In the genomic region with DNA sequence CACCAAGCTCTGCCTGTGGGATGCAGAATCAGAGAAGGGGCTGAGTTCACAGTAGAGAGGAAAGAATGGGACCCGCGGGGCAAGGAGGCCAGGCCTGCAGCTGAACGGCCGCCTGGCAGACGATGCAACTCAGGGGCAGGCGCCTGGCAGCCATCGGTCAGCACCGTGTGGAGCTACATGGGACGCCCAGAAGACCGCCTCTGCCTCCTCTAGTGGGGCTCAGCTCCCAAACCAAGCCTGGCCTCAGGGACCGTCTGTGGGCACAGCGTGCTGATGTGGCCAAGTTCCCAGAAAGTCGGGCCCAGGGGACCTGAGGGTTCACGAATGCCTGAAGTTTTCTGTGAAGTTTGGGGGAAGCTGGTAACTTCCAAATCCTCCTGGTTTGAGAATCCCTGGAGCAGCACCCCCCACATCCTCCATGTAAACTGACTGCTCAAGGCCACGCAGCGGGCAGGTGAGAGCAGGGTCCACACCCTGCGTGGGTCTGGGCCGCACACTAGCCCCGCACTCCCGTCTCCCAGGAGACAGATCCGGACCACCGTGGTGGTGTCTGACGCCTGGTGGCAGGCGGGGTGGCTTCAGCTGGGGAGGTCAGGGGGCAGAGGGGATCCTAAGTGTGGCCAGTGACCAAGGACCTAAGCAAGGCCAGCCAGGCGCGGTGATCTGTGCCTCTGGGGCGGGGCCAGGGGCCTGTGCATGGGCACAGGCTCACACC, we compare ENCODE assay signal across 17 cellular contexts. TPM values are rescaled to one million over a fixed set of nuclear protein-coding genes. Genes with fewer than 3 reads are reported as not detected.
DNase-seq lines count a peak whose midpoint lies in the region; ATAC-seq and TF ChIP-seq lines count a peak whose summit lies in the region.
"Had no signal": no experiment of that assay in that cellular context is flagged by ENCODE, and none has a peak within 500 bp of the region (broad histone marks: within the 10 kb centered on the region; RNA-seq: fewer than 3 reads in every experiment).

No MANE protein-coding gene starts in this region.

- no peak overlapping the region for H3K27ac ChIP-seq in neuronal stem cell (replicated peaks; ENCODE audit: low read length)
- H3K27ac ChIP-seq: BLaER1 treated with 17β-estradiol and CSF1 and Interleukin-3, amounts not matched to agents 10 nM and 100 nM; Peyer's patch had no signal

- TF ChIP-seq CTCF in Calu3 (IDR thresholded peaks at IDR 0.05; ENCODE audit: unreplicated experiment) (no peak), glutamatergic neuron (IDR thresholded peaks at IDR 0.05; ENCODE audit: partially characterized antibody, unreplicated experiment) (no peak)

- ATAC-seq in HG03135 (IDR thresholded peaks at IDR 0.05; ENCODE audit: unreplicated experiment): no peak
- no peak for ATAC-seq in HG03432 (IDR thresholded peaks at IDR 0.05; ENCODE audit: unreplicated experiment)

- H2BK5ac ChIP-seq in neuronal stem cell (ENCODE audit: low read length): no peak overlapping the region

- H3K9me3 Mint-ChIP-seq in Calu3 (ENCODE audit: low read depth, unreplicated experiment) (no peaks in the 10 kb centered on the region), glutamatergic neuron (ENCODE audit: unreplicated experiment) (peaks cover 8% of the 10 kb centered on the region)

- H3K27ac Mint-ChIP-seq in Calu3 (ENCODE audit: unreplicated experiment) (peak overlapping the region; percentile 22), glutamatergic neuron (ENCODE audit: unreplicated experiment) (no peak overlapping the region)

- peak overlapping the region; percentile 1 for H3K23ac ChIP-seq in neuronal stem cell (ENCODE audit: low read depth, low read length, poor library complexity)

- H2AFZ ChIP-seq in neuronal stem cell (ENCODE audit: low read length): no peak overlapping the region

- H3K4me1 Mint-ChIP-seq in Calu3 (ENCODE audit: low read depth, unreplicated experiment) (peaks cover 16% of the 10 kb centered on the region), glutamatergic neuron (ENCODE audit: low read depth, unreplicated experiment) (no peaks in the 10 kb centered on the region)

- H3K14ac ChIP-seq in neuronal stem cell (ENCODE audit: low read length): no peak overlapping the region

- no peaks in the 10 kb centered on the region for H3K4me1 ChIP-seq in neuronal stem cell (ENCODE audit: control insufficient read depth in 2 of 2, insufficient read depth in 1 of 2, low read depth in 1 of 2, low read length in 2 of 2)
- H3K4me1 ChIP-seq: HAP-1, Peyer's patch had no signal

- DNase-seq in activated effector memory CD4-positive, alpha-beta T cell treated with anti-CD3 and anti-CD28 coated beads, Interleukin-2, amount 50 U/mL, for 16 hours: peak; percentile 57
- DNase-seq in activated effector memory CD4-positive, alpha-beta T cell treated with Interleukin-2 at 50 U/mL for 16 hours: no peak
- DNase-seq in Calu3 (no peak), glutamatergic neuron (peak; percentile 16), neuronal stem cell (ENCODE audit: low spot score) (no peak), NCI-H1105 treated with DMSO at 0.1 percent for 48 hours (lab: John Stamatoyannopoulos, UW) (no peak)
- DNase-seq: DMS153, Kasumi-1, NCI-H1417 treated with DMSO at 0.1 percent for 48 hours, NCI-H2029, NCI-H2171 treated with DMSO at 0.1 percent for 48 hours, NCI-H82 had no signal

- no peak overlapping the region for H2BK12ac ChIP-seq in neuronal stem cell (ENCODE audit: low read length)

- H3K27me3 Mint-ChIP-seq in Calu3 (ENCODE audit: unreplicated experiment): no peaks in the 10 kb centered on the region
- H3K27me3 Mint-ChIP-seq in glutamatergic neuron (ENCODE audit: unreplicated experiment): peaks cover 9% of the 10 kb centered on the region

- H3K79me1 ChIP-seq in neuronal stem cell (ENCODE audit: low read depth, low read length): no peaks in the 10 kb centered on the region

- H3K4me2 ChIP-seq in neuronal stem cell (ENCODE audit: insufficient read depth, low read length, poor library complexity, severe bottlenecking): no peak overlapping the region
- H3K4me2 ChIP-seq: BLaER1 treated with 17β-estradiol and CSF1 and Interleukin-3, amounts not matched to agents 10 nM and 100 nM had no signal

- H3K4ac ChIP-seq in neuronal stem cell (ENCODE audit: low read length): no peak overlapping the region

- H2BK120ac ChIP-seq in neuronal stem cell (ENCODE audit: low read depth, low read length): no peak overlapping the region

- no peaks in the 10 kb centered on the region for H3K36me3 ChIP-seq in neuronal stem cell (replicated peaks in 1 of 2; ENCODE audit: control insufficient read depth in 2 of 2, insufficient read depth in 2 of 2, low read length in 2 of 2)
- H3K36me3 ChIP-seq: BLaER1 treated with 17β-estradiol and CSF1 and Interleukin-3, amounts not matched to agents 10 nM and 100 nM; HAP-1 had no signal

- H3K4me3 Mint-ChIP-seq in Calu3 (ENCODE audit: low read depth, unreplicated experiment) (no peak overlapping the region), glutamatergic neuron (ENCODE audit: unreplicated experiment) (no peak overlapping the region)

- H3K4me3 ChIP-seq in neuronal stem cell (ENCODE audit: low read length in 2 of 2): no peak overlapping the region
- H3K4me3 ChIP-seq: BLaER1 treated with 17β-estradiol and CSF1 and Interleukin-3, amounts not matched to agents 10 nM and 100 nM; HAP-1; Peyer's patch had no signal

- no peak overlapping the region for H4K8ac ChIP-seq in neuronal stem cell (ENCODE audit: low read depth, low read length)

- no TSS peak for BruUV-seq in Calu3 (replicated peaks; lab: Mats Ljungman, UMichigan)

- peak overlapping the region; percentile 58 for H3K18ac ChIP-seq in neuronal stem cell (ENCODE audit: low read length)

- peak overlapping the region; percentile 69 for H2AK5ac ChIP-seq in neuronal stem cell (ENCODE audit: low read depth, low read length)

- intact Hi-C loops in Calu3 (cut with micrococcal nuclease; ENCODE audit: unreplicated experiment): no loop called here

- peaks cover 0 to 6% of the 10 kb centered on the region in 2 donors for H3K9me3 ChIP-seq in neuronal stem cell (replicated peaks in 1 of 2; ENCODE audit: control insufficient read depth in 2 of 2, insufficient read depth in 1 of 2, low read depth in 1 of 2, low read length in 2 of 2)
- H3K9me3 ChIP-seq: BLaER1 treated with 17β-estradiol and CSF1 and Interleukin-3, amounts not matched to agents 10 nM and 100 nM; HAP-1; Peyer's patch had no signal

- CTCF ChIA-PET in Calu3 (lab: Charles Lee): no interaction called here

- H3K36me3 Mint-ChIP-seq in Calu3 (ENCODE audit: insufficient read depth, unreplicated experiment): peaks cover 8% of the 10 kb centered on the region
- no peaks in the 10 kb centered on the region for H3K36me3 Mint-ChIP-seq in glutamatergic neuron (ENCODE audit: unreplicated experiment)

- H4K91ac ChIP-seq in neuronal stem cell (ENCODE audit: low read depth, low read length, poor library complexity): no peak overlapping the region

- peak overlapping the region; percentile 33 for H3K9ac ChIP-seq in neuronal stem cell (ENCODE audit: low read depth, low read length, poor library complexity)
- H3K9ac ChIP-seq: BLaER1 treated with 17β-estradiol and CSF1 and Interleukin-3, amounts not matched to agents 10 nM and 100 nM had no signal

- no peaks in the 10 kb centered on the region for H3K27me3 ChIP-seq in neuronal stem cell (ENCODE audit: control insufficient read depth in 3 of 3, insufficient read depth in 3 of 3, low read depth in 1 of 3, low read length in 3 of 3)
- H3K27me3 ChIP-seq: BLaER1 treated with 17β-estradiol and CSF1 and Interleukin-3, amounts not matched to agents 10 nM and 100 nM; Peyer's patch had no signal

- no peak overlapping the region for H2BK15ac ChIP-seq in neuronal stem cell (ENCODE audit: low read length)

- WGBS in neuronal stem cell (ENCODE audit: extremely low coverage in 2 of 2, insufficient read length in 2 of 2, insufficient replicate concordance in 1 of 2), 2 donors: no CpG with 5 or more reads among the region's 27 CpGs

RNA-seq across cellular contexts. Expression of a gene that starts 14.6 kb away (rescaled TPM):
- total RNA-seq in Calu3 (2022) (4.3 and 5.0 TPM in 2 replicates), glutamatergic neuron (ENCODE audit: unreplicated experiment) (2.4 TPM)
- 2.1 TPM for polyA plus RNA-seq in neuronal stem cell (2013, experiment 1 of 2)
- polyA plus RNA-seq in neuronal stem cell (2013, experiment 2 of 2): 2.9 TPM

Comparison
In these comparisons a context has a peak if more than half of its experiments do, and no peak if none do; other contexts are left out.
1. DNase-seq: peak in activated effector memory CD4-positive, alpha-beta T cell treated with anti-CD3 and anti-CD28 coated beads, Interleukin-2, amount 50 U/mL, for 16 hours (single experiment) and glutamatergic neuron (single experiment); none in activated effector memory CD4-positive, alpha-beta T cell treated with Interleukin-2 at 50 U/mL for 16 hours (single experiment), Calu3 (single experiment), neuronal stem cell (single experiment) and NCI-H1105 treated with DMSO at 0.1 percent for 48 hours (single experiment).